22 cellular contexts compared by ENCODE assay signal in genomic region chr11:127362754-127363153, GRCh38.
"Had no signal": no experiment of that assay in that cellular context is flagged by ENCODE, and none has a peak within 500 bp of the region (broad histone marks: within the 10 kb centered on the region; RNA-seq: fewer than 3 reads in every experiment).

No MANE protein-coding gene starts in this region.

- H3K27me3 Mint-ChIP-seq: dendritic cell treated with granulocyte-macrophage colony-stimulating factor and Interleukin-4, amounts not matched to agents 40 ng/mL and 50 ng/mL, for 4 days had no signal

- H3K9me3 ChIP-seq: breast epithelium, right atrium auricular region, tibial artery, vagina had no signal

- H3K9me3 Mint-ChIP-seq: activated T-helper 17 cell treated with anti-CD3 and anti-CD28 coated beads, Interleukin-2, amount 50 U/mL, for 72 hours; dendritic cell treated with granulocyte-macrophage colony-stimulating factor and Interleukin-4, amounts not matched to agents 40 ng/mL and 50 ng/mL, for 4 days had no signal

- H3K4me1 Mint-ChIP-seq: activated T-helper 17 cell treated with anti-CD3 and anti-CD28 coated beads, Interleukin-2, amount 50 U/mL, for 72 hours; immature natural killer cell had no signal

- H3K27ac ChIP-seq: breast epithelium, epithelial cell of prostate, right atrium auricular region, skin epidermis, tibial artery, vagina had no signal

- H3K36me3 ChIP-seq: breast epithelium, right atrium auricular region, tibial artery, vagina had no signal

- H3K4me3 ChIP-seq: breast epithelium, lung, right atrium auricular region, skin epidermis, tibial artery, vagina had no signal

- H3K27ac Mint-ChIP-seq: activated T-helper 17 cell treated with anti-CD3 and anti-CD28 coated beads, Interleukin-2, amount 50 U/mL, for 72 hours; dendritic cell treated with granulocyte-macrophage colony-stimulating factor and Interleukin-4, amounts not matched to agents 40 ng/mL and 50 ng/mL, for 4 days; immature natural killer cell had no signal

- DNase-seq: activated CD4-positive, alpha-beta T cell treated with anti-CD3 and anti-CD28 coated beads, Interleukin-2, amount 50 U/mL, for 4 hours; activated naive CD4-positive, alpha-beta T cell treated with Interleukin-2 at 50 U/mL for 16 hours; aorta; cerebellar nuclear complex; effector memory CD4-positive, alpha-beta T cell; foreskin melanocyte; head of caudate nucleus; immature natural killer cell; left cardiac atrium; midbrain; stimulated activated CD4-positive, alpha-beta T cell treated with anti-CD3 and anti-CD28 coated beads, Interleukin-4, amount 100 ng/mL, for 24 hours; stimulated activated naive CD4-positive, alpha-beta T cell; T-helper 9 cell; tibial artery had no signal

- H3K36me3 Mint-ChIP-seq: immature natural killer cell had no signal

- H3K4me1 ChIP-seq: breast epithelium, right atrium auricular region, tibial artery, vagina had no signal

- H3K27me3 ChIP-seq: breast epithelium, right atrium auricular region, vagina had no signal

- H3K4me3 Mint-ChIP-seq: activated T-helper 17 cell treated with anti-CD3 and anti-CD28 coated beads, Interleukin-2, amount 50 U/mL, for 72 hours; dendritic cell treated with granulocyte-macrophage colony-stimulating factor and Interleukin-4, amounts not matched to agents 40 ng/mL and 50 ng/mL, for 4 days; immature natural killer cell had no signal
